8 cellular contexts compared by ENCODE assay signal in genomic region chr2:221104391-221104811, GRCh38.
DNase-seq lines count a peak whose midpoint lies in the region; ATAC-seq and TF ChIP-seq lines count a peak whose summit lies in the region.

No MANE protein-coding gene starts in this region.

- H3K4me1 ChIP-seq in vagina (peaks cover 9% of the 10 kb centered on the region), sigmoid colon (no peaks in the 10 kb centered on the region)

- H3K27ac Mint-ChIP-seq in chondrocyte (ENCODE audit: unreplicated experiment) (peak overlapping the region; percentile 83), mesothelial cell of epicardium (no peak overlapping the region)

- DNase-seq in AG08395 (ENCODE audit: low spot score) (peak; percentile 57), chondrocyte (ENCODE audit: low spot score) (no peak), mesothelial cell of epicardium (ENCODE audit: low spot score in 2 of 2, unreplicated experiment in 2 of 2) (no peak), hepatic stellate cell (ENCODE audit: low spot score) (no peak), vagina (ENCODE audit: extremely low spot score in 2 of 2) (no peak), sigmoid colon (no peak)
- no peak for DNase-seq in effector CD8-positive, alpha-beta T cell (lab: John Stamatoyannopoulos, UW)

- H3K27me3 ChIP-seq in vagina (no peaks in the 10 kb centered on the region), sigmoid colon (no peaks in the 10 kb centered on the region)

- H3K27ac ChIP-seq in vagina (no peak overlapping the region), sigmoid colon (peak overlapping the region in 1 of 4 donors; percentile 30)

- H3K36me3 Mint-ChIP-seq in chondrocyte (ENCODE audit: low read depth) (no peaks in the 10 kb centered on the region), mesothelial cell of epicardium (no peaks in the 10 kb centered on the region)

- H3K4me3 ChIP-seq in vagina = peak overlapping the region in 1 of 2 donors; percentile 1
- no peak overlapping the region for H3K4me3 ChIP-seq in sigmoid colon

- TF ChIP-seq CTCF in chondrocyte (IDR thresholded peaks at IDR 0.05) = peak; percentile 14
- TF ChIP-seq CTCF in mesothelial cell of epicardium (IDR thresholded peaks at IDR 0.05; ENCODE audit: unreplicated experiment) = no peak
- no peak for TF ChIP-seq CTCF in vagina (IDR thresholded peaks at IDR 0.05)
- no peak for TF ChIP-seq CTCF in sigmoid colon (IDR thresholded peaks at IDR 0.05)

- ATAC-seq in HG03521 (IDR thresholded peaks at IDR 0.05; ENCODE audit: unreplicated experiment) = peak; percentile 45

- intact Hi-C loops in vagina (cut with DNase I) = no loop called here
- intact Hi-C loops in sigmoid colon (cut with DNase I) = no loop called here

- no peak for TF ChIP-seq EP300 in sigmoid colon (IDR thresholded peaks at IDR 0.05)

- H3K9me3 ChIP-seq in vagina (no peaks in the 10 kb centered on the region), sigmoid colon (no peaks in the 10 kb centered on the region)

- H3K9me3 Mint-ChIP-seq in chondrocyte (ENCODE audit: low read depth) (no peaks in the 10 kb centered on the region), mesothelial cell of epicardium (no peaks in the 10 kb centered on the region)

- H3K36me3 ChIP-seq in vagina (no peaks in the 10 kb centered on the region), sigmoid colon (no peaks in the 10 kb centered on the region)

- no peaks in the 10 kb centered on the region for H3K27me3 Mint-ChIP-seq in chondrocyte (ENCODE audit: low read depth)
- peaks cover 25% of the 10 kb centered on the region for H3K27me3 Mint-ChIP-seq in mesothelial cell of epicardium (ENCODE audit: low read depth)

- TF ChIP-seq POLR2A in vagina (IDR thresholded peaks at IDR 0.05) = no peak
- TF ChIP-seq POLR2A in sigmoid colon (IDR thresholded peaks at IDR 0.05) = no peak

- 49 to 77% methylated on average over 12 of the region's 12 CpGs for WGBS in sigmoid colon, 2 donors

- H3K4me1 Mint-ChIP-seq in chondrocyte (ENCODE audit: low read depth) = peaks cover 14% of the 10 kb centered on the region
- peaks cover 17% of the 10 kb centered on the region for H3K4me1 Mint-ChIP-seq in mesothelial cell of epicardium

- H3K4me3 Mint-ChIP-seq in chondrocyte (ENCODE audit: unreplicated experiment) (peak overlapping the region; percentile 16), mesothelial cell of epicardium (peak overlapping the region; percentile 28)
